1 cellular context compared by ENCODE assay signal in genomic region chr4:140085924-140086323, GRCh38.
TF ChIP-seq lines count a peak whose summit lies in the region.

No MANE protein-coding gene starts in this region.

TF ChIP-seq in SK-N-SH, 30 proteins besides CTCF, POLR2A, EP300 and RAD21:
- TF ChIP-seq ZBTB33 (IDR thresholded peaks at IDR 0.05; ENCODE audit: borderline replicate concordance, low read depth): no peak
- TF ChIP-seq POLR2AphosphoS5 (IDR thresholded peaks at IDR 0.05; ENCODE audit: low read depth, low read length): no peak
